ENCODE assay signal across 8 cellular contexts in genomic region chr4:24419147-24420034, GRCh38.
A peak's percentile ranks its signal among the peaks of the same experiment; 100 is the strongest.
DNase-seq lines count a peak whose midpoint lies in the region; ATAC-seq, FAIRE-seq and TF ChIP-seq lines count a peak whose summit lies in the region.

No MANE protein-coding gene starts in this region.

- intact Hi-C loops in HepG2 (cut with micrococcal nuclease; ENCODE audit: unreplicated experiment), result loop anchor here (1.0 to 10.0 kb wide), 5 partner anchors 642 to 1523 kb away; no protein-coding TSS in a partner anchor

- CTCF ChIA-PET in HepG2 (lab: Yijun Ruan, JAX; ENCODE audit: low intra/inter-chr PET ratio, low total read pairs), result interaction anchor here (1.2 to 1.4 kb wide), 2 partner anchors 738 to 1284 kb away, joined by 5 to 8 read pairs; no protein-coding TSS in a partner anchor

- FAIRE-seq in HepG2 (lab: Jason Lieb, UNC), result peak; percentile 94

- peak; percentile 92 for TF ChIP-seq CTCF in AG09309 (IDR thresholded peaks at IDR 0.05; ENCODE audit: control insufficient read depth, insufficient read depth, low read depth, low read length, missing control alignments)
- peak; percentile 98 for TF ChIP-seq CTCF in choroid plexus epithelial cell (conservative IDR thresholded peaks at IDR 0.05; ENCODE audit: low read depth, low read length)
- peak; percentile 91 for TF ChIP-seq CTCF in HepG2 (CRISPR knock-in tag; IDR thresholded peaks at IDR 0.05)

- POLR2A ChIA-PET in HepG2 (lab: Yijun Ruan, JAX), result no interaction called here

- H3K27me3 ChIP-seq in HepG2 (ENCODE audit: control insufficient read depth in 1 of 2, insufficient read depth in 2 of 2, low read length in 2 of 2), result no peaks in the 10 kb centered on the region

- peak; percentile 81 for TF ChIP-seq RAD21 in HepG2 (CRISPR knock-in tag; IDR thresholded peaks at IDR 0.05)

- no TSS peak for BruUV-seq in HepG2 (replicated peaks; lab: Mats Ljungman, UMichigan)

- 11% methylated on average over 8 of the region's 8 CpGs for WGBS in HepG2 (ENCODE audit: low lambda C conversion rate)

- H4K20me1 ChIP-seq in HepG2 (ENCODE audit: insufficient read depth, low read length), result no peaks in the 10 kb centered on the region

- no peaks in the 10 kb centered on the region for H3K36me3 ChIP-seq in HepG2 (replicated peaks in 1 of 2; ENCODE audit: control insufficient read depth in 1 of 2, insufficient read depth in 2 of 2, low read length in 2 of 2)

- DNase-seq in AG09309 (ENCODE audit: low read depth) (peak; percentile 21), NCI-H2227 treated with DMSO at 0.1 percent for 48 hours (lab: John Stamatoyannopoulos, UW) (peak; percentile 11), choroid plexus epithelial cell (ENCODE audit: low read depth) (peak; percentile 76), HepG2 (ENCODE audit: low spot score) (peak; percentile 47)
- DNase-seq in activated CD4-positive, alpha-beta T cell treated with anti-CD3 and anti-CD28 coated beads for 1 hour, result peak; percentile 39
- DNase-seq in stimulated activated CD8-positive, alpha-beta memory T cell treated with anti-CD3 and anti-CD28 coated beads, Interleukin-12 subunit alpha, Interleukin-12 subunit beta, amount 100 ng/mL, for 24 hours (ENCODE audit: extremely low read depth), result peak; percentile 8

- no peak overlapping the region for H3K4me2 ChIP-seq in HepG2 (ENCODE audit: low read depth, low read length)

- H3K4me1 ChIP-seq in HepG2 (ENCODE audit: insufficient read depth, low read length), result no peaks in the 10 kb centered on the region

- in situ Hi-C loops in HepG2 (cut with HindIII; ENCODE audit: extremely low pct_ligation_motif_present, low pct_unique_long_range_greater_than_20kb), result loop anchor here (25.0 kb wide), 1 partner anchor 732 kb away; no protein-coding TSS in a partner anchor

- H3K4me3 ChIP-seq in AG09309 (ENCODE audit: control insufficient read depth, low read depth, low read length), result no peak overlapping the region
- no peak overlapping the region for H3K4me3 ChIP-seq in choroid plexus epithelial cell (ENCODE audit: low read depth, low read length)
- H3K4me3 ChIP-seq in HepG2 (replicated peaks in 1 of 3; ENCODE audit: insufficient read depth in 1 of 3, low read depth in 2 of 3, low read length in 3 of 3), result no peak overlapping the region

- no peaks in the 10 kb centered on the region for H3K79me2 ChIP-seq in HepG2 (ENCODE audit: insufficient read depth, low read length)

- TF ChIP-seq POLR2A in HepG2 (IDR thresholded peaks at IDR 0.05; ENCODE audit: insufficient read depth in 1 of 2, low read depth in 2 of 2, low read length in 2 of 2), result no peak

- no peak overlapping the region for H3K27ac ChIP-seq in HepG2 (ENCODE audit: extremely low read length, insufficient read depth, low read length)

- no peaks in the 10 kb centered on the region for H3K9me3 ChIP-seq in HepG2 (ENCODE audit: low read length)

- no peak overlapping the region for H2AFZ ChIP-seq in HepG2 (ENCODE audit: low read length)

- ATAC-seq in GM18861 (IDR thresholded peaks at IDR 0.05; ENCODE audit: unreplicated experiment) (peak; percentile 84), HG03095 (IDR thresholded peaks at IDR 0.05; ENCODE audit: unreplicated experiment) (peak; percentile 81), HepG2 (peak; percentile 92)

- H3K9ac ChIP-seq in HepG2 (ENCODE audit: insufficient read depth, low read depth, low read length), result no peak overlapping the region

- TF ChIP-seq EP300 in HepG2 (IDR thresholded peaks at IDR 0.05; ENCODE audit: low read depth in 2 of 2, low read length in 2 of 2) (no peak), HepG2 (CRISPR knock-in tag; IDR thresholded peaks at IDR 0.05; ENCODE audit: borderline replicate concordance) (no peak)

TF ChIP-seq in HepG2, 621 proteins besides CTCF, POLR2A, EP300 and RAD21:
- TF ChIP-seq ZNF136 (CRISPR knock-in tag; IDR thresholded peaks at IDR 0.05; ENCODE audit: low read depth) (no peak), ELF3 (CRISPR knock-in tag; IDR thresholded peaks at IDR 0.05) (peak; percentile 60; the same call in 1 of the 2 replicates), ZFP36 (IDR thresholded peaks at IDR 0.05; ENCODE audit: borderline replicate concordance, low read depth, low read length, partially characterized antibody) (no peak), NFE2L1 (CRISPR knock-in tag; IDR thresholded peaks at IDR 0.05; ENCODE audit: borderline replicate concordance) (no peak), MAFF (IDR thresholded peaks at IDR 0.05; ENCODE audit: low read depth, low read length) (peak; percentile 99), NFIB (CRISPR knock-in tag; IDR thresholded peaks at IDR 0.05; ENCODE audit: borderline replicate concordance) (no peak), ZNF567 (CRISPR knock-in tag; IDR thresholded peaks at IDR 0.05; ENCODE audit: borderline replicate concordance) (no peak), CBX1 (IDR thresholded peaks at IDR 0.05; ENCODE audit: low read depth) (no peak), ZNF30 (CRISPR knock-in tag; IDR thresholded peaks at IDR 0.05) (no peak), STAG1 (CRISPR knock-in tag; IDR thresholded peaks at IDR 0.05) (peak; percentile 95), SMC3 (IDR thresholded peaks at IDR 0.05; ENCODE audit: low read length) (peak; percentile 82), STAT5B (CRISPR knock-in tag; IDR thresholded peaks at IDR 0.05) (no peak), NCOA1 (CRISPR knock-in tag; IDR thresholded peaks at IDR 0.05) (no peak), XRCC5 (optimal IDR thresholded peaks at IDR 0.05; ENCODE audit: low read length) (peak; percentile 67), ZNF775 (CRISPR knock-in tag; IDR thresholded peaks at IDR 0.05; ENCODE audit: borderline replicate concordance) (no peak), ZNF350 (CRISPR knock-in tag; IDR thresholded peaks at IDR 0.05; ENCODE audit: borderline replicate concordance, low read depth) (no peak), MAFG (CRISPR knock-in tag; IDR thresholded peaks at IDR 0.05) (peak; percentile 71), ISL2 (CRISPR knock-in tag; IDR thresholded peaks at IDR 0.05) (no peak), RNF2 (conservative IDR thresholded peaks at IDR 0.05; ENCODE audit: low read depth) (0 out of 2 replicates have a peak, but pooled peaks have one; percentile 33), ZNF253 (CRISPR knock-in tag; IDR thresholded peaks at IDR 0.05; ENCODE audit: borderline replicate concordance) (no peak), ZNF432 (CRISPR knock-in tag; IDR thresholded peaks at IDR 0.05; ENCODE audit: borderline replicate concordance) (no peak), MAFK (conservative IDR thresholded peaks at IDR 0.05 in 1 of 2, IDR thresholded peaks at IDR 0.05 in 1 of 2; ENCODE audit: low read length in 2 of 2) (peak; percentile 98 to 99), ZNF441 (CRISPR knock-in tag; IDR thresholded peaks at IDR 0.05; ENCODE audit: borderline replicate concordance) (no peak), KDM2A (CRISPR knock-in tag; IDR thresholded peaks at IDR 0.05; ENCODE audit: borderline replicate concordance, low read depth) (0 out of 2 replicates have a peak, but pooled peaks have one; percentile 39), FOSL2 (CRISPR knock-in tag; IDR thresholded peaks at IDR 0.05) (0 out of 2 replicates have a peak, but pooled peaks have one; percentile 14)
- TF ChIP-seq, protein P1, sequence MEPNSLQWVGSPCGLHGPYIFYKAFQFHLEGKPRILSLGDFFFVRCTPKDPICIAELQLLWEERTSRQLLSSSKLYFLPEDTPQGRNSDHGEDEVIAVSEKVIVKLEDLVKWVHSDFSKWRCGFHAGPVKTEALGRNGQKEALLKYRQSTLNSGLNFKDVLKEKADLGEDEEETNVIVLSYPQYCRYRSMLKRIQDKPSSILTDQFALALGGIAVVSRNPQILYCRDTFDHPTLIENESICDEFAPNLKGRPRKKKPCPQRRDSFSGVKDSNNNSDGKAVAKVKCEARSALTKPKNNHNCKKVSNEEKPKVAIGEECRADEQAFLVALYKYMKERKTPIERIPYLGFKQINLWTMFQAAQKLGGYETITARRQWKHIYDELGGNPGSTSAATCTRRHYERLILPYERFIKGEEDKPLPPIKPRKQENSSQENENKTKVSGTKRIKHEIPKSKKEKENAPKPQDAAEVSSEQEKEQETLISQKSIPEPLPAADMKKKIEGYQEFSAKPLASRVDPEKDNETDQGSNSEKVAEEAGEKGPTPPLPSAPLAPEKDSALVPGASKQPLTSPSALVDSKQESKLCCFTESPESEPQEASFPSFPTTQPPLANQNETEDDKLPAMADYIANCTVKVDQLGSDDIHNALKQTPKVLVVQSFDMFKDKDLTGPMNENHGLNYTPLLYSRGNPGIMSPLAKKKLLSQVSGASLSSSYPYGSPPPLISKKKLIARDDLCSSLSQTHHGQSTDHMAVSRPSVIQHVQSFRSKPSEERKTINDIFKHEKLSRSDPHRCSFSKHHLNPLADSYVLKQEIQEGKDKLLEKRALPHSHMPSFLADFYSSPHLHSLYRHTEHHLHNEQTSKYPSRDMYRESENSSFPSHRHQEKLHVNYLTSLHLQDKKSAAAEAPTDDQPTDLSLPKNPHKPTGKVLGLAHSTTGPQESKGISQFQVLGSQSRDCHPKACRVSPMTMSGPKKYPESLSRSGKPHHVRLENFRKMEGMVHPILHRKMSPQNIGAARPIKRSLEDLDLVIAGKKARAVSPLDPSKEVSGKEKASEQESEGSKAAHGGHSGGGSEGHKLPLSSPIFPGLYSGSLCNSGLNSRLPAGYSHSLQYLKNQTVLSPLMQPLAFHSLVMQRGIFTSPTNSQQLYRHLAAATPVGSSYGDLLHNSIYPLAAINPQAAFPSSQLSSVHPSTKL (CRISPR knock-in tag; IDR thresholded peaks at IDR 0.05), result 0 out of 2 replicates have a peak, but pooled peaks have one; percentile 18
TF ChIP-seq in HepG2: peak in this region for 11.

Comparison
In these comparisons a context has a peak if more than half of its experiments do, and no peak if none do; other contexts are left out.
1. DNase-seq: peak in every context shown above with its lines; median percentile 76 in choroid plexus epithelial cell; 47 in HepG2; 39 in activated CD4-positive, alpha-beta T cell treated with anti-CD3 and anti-CD28 coated beads for 1 hour; 21 in AG09309; 11 in NCI-H2227 treated with DMSO at 0.1 percent for 48 hours; 8 in stimulated activated CD8-positive, alpha-beta memory T cell treated with anti-CD3 and anti-CD28 coated beads, Interleukin-12 subunit alpha, Interleukin-12 subunit beta, amount 100 ng/mL, for 24 hours.